1 cellular context compared by ENCODE assay signal in the genomic region with DNA sequence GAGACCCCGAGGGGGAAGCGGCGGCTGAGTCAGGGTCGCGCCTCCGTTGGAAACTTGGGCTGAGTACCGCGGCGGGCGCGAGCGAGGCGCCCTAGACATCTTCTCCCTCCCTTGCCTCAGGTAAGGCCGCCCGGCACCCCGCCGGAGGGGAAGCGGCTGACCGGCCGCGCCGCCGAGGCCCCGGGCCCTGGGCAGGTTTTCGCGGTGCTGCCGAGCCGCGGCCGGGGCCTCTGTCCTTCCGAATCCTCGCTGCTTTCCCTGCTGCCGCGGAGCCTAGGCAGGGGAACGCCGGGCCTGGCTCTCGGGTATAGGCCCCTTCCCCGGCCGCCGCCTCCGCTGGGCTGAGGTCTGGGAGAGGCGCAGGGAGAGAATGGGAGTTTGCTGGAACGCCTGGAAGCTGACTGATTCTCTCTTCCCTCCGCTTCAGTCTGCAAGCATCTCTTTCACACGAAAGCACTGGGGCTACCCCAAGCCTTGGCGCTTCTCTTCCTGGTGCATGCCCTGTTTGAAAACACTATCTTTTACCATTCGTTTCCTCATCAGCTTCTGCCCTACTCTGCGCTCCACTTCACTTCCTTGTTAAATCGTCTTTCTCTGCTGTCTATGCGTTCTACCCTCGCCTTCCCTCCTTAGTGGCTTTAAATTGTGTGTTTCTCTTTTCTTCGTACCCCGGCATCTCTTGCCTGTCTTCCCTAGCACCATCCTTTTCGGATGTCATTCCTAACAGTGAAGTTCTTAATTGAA.
TF ChIP-seq lines count a peak whose summit lies in the region.

No MANE protein-coding gene starts in this region.

TF ChIP-seq in K562, 482 proteins besides CTCF, POLR2A, EP300 and RAD21 (continued from another document and continues in another):
- TF ChIP-seq, protein P1, sequence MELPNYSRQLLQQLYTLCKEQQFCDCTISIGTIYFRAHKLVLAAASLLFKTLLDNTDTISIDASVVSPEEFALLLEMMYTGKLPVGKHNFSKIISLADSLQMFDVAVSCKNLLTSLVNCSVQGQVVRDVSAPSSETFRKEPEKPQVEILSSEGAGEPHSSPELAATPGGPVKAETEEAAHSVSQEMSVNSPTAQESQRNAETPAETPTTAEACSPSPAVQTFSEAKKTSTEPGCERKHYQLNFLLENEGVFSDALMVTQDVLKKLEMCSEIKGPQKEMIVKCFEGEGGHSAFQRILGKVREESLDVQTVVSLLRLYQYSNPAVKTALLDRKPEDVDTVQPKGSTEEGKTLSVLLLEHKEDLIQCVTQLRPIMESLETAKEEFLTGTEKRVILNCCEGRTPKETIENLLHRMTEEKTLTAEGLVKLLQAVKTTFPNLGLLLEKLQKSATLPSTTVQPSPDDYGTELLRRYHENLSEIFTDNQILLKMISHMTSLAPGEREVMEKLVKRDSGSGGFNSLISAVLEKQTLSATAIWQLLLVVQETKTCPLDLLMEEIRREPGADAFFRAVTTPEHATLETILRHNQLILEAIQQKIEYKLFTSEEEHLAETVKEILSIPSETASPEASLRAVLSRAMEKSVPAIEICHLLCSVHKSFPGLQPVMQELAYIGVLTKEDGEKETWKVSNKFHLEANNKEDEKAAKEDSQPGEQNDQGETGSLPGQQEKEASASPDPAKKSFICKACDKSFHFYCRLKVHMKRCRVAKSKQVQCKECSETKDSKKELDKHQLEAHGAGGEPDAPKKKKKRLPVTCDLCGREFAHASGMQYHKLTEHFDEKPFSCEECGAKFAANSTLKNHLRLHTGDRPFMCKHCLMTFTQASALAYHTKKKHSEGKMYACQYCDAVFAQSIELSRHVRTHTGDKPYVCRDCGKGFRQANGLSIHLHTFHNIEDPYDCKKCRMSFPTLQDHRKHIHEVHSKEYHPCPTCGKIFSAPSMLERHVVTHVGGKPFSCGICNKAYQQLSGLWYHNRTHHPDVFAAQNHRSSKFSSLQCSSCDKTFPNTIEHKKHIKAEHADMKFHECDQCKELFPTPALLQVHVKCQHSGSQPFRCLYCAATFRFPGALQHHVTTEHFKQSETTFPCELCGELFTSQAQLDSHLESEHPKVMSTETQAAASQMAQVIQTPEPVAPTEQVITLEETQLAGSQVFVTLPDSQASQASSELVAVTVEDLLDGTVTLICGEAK (IDR thresholded peaks at IDR 0.05), result no peak
- TF ChIP-seq, protein P1 (CRISPR knock-in tag; IDR thresholded peaks at IDR 0.05), result no peak
- no peak for TF ChIP-seq ZNF586 (CRISPR knock-in tag; conservative IDR thresholded peaks at IDR 0.05)
- TF ChIP-seq, protein P2, sequence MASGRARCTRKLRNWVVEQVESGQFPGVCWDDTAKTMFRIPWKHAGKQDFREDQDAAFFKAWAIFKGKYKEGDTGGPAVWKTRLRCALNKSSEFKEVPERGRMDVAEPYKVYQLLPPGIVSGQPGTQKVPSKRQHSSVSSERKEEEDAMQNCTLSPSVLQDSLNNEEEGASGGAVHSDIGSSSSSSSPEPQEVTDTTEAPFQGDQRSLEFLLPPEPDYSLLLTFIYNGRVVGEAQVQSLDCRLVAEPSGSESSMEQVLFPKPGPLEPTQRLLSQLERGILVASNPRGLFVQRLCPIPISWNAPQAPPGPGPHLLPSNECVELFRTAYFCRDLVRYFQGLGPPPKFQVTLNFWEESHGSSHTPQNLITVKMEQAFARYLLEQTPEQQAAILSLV (tag; IDR thresholded peaks at IDR 0.05), result no peak
- TF ChIP-seq BRF1 (IDR thresholded peaks at IDR 0.05; ENCODE audit: borderline replicate concordance, extremely low read depth, insufficient read length), result no peak
- TF ChIP-seq KLF10 (CRISPR knock-in tag; IDR thresholded peaks at IDR 0.05), result no peak
- TF ChIP-seq, protein P3, sequence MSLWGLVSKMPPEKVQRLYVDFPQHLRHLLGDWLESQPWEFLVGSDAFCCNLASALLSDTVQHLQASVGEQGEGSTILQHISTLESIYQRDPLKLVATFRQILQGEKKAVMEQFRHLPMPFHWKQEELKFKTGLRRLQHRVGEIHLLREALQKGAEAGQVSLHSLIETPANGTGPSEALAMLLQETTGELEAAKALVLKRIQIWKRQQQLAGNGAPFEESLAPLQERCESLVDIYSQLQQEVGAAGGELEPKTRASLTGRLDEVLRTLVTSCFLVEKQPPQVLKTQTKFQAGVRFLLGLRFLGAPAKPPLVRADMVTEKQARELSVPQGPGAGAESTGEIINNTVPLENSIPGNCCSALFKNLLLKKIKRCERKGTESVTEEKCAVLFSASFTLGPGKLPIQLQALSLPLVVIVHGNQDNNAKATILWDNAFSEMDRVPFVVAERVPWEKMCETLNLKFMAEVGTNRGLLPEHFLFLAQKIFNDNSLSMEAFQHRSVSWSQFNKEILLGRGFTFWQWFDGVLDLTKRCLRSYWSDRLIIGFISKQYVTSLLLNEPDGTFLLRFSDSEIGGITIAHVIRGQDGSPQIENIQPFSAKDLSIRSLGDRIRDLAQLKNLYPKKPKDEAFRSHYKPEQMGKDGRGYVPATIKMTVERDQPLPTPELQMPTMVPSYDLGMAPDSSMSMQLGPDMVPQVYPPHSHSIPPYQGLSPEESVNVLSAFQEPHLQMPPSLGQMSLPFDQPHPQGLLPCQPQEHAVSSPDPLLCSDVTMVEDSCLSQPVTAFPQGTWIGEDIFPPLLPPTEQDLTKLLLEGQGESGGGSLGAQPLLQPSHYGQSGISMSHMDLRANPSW (CRISPR knock-in tag; IDR thresholded peaks at IDR 0.05), result 0 out of 2 replicates have a peak, but pooled peaks have one; percentile 33
- TF ChIP-seq RBFOX2 (IDR thresholded peaks at IDR 0.05; ENCODE audit: low read depth, low read length), result peak; percentile 61
- TF ChIP-seq, protein P4, sequence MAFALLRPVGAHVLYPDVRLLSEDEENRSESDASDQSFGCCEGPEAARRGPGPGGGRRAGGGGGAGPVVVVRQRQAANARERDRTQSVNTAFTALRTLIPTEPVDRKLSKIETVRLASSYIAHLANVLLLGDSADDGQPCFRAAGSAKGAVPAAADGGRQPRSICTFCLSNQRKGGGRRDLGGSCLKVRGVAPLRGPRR (CRISPR knock-in tag; IDR thresholded peaks at IDR 0.05), result no peak
- TF ChIP-seq CBX2 (IDR thresholded peaks at IDR 0.05; ENCODE audit: insufficient read depth, low read length, poor library complexity, severe bottlenecking), result no peak
- TF ChIP-seq, protein P5, sequence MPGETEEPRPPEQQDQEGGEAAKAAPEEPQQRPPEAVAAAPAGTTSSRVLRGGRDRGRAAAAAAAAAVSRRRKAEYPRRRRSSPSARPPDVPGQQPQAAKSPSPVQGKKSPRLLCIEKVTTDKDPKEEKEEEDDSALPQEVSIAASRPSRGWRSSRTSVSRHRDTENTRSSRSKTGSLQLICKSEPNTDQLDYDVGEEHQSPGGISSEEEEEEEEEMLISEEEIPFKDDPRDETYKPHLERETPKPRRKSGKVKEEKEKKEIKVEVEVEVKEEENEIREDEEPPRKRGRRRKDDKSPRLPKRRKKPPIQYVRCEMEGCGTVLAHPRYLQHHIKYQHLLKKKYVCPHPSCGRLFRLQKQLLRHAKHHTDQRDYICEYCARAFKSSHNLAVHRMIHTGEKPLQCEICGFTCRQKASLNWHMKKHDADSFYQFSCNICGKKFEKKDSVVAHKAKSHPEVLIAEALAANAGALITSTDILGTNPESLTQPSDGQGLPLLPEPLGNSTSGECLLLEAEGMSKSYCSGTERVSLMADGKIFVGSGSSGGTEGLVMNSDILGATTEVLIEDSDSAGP (CRISPR knock-in tag; IDR thresholded peaks at IDR 0.05), result no peak
- TF ChIP-seq, protein P6, sequence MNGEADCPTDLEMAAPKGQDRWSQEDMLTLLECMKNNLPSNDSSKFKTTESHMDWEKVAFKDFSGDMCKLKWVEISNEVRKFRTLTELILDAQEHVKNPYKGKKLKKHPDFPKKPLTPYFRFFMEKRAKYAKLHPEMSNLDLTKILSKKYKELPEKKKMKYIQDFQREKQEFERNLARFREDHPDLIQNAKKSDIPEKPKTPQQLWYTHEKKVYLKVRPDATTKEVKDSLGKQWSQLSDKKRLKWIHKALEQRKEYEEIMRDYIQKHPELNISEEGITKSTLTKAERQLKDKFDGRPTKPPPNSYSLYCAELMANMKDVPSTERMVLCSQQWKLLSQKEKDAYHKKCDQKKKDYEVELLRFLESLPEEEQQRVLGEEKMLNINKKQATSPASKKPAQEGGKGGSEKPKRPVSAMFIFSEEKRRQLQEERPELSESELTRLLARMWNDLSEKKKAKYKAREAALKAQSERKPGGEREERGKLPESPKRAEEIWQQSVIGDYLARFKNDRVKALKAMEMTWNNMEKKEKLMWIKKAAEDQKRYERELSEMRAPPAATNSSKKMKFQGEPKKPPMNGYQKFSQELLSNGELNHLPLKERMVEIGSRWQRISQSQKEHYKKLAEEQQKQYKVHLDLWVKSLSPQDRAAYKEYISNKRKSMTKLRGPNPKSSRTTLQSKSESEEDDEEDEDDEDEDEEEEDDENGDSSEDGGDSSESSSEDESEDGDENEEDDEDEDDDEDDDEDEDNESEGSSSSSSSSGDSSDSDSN (IDR thresholded peaks at IDR 0.05; ENCODE audit: borderline replicate concordance in 1 of 2, low read depth in 2 of 2, low read length in 2 of 2), result peak; percentile 55 to 63; a peak in 2 of 4 replicates
- peak; percentile 52; the same call in 1 of the 2 replicates for TF ChIP-seq EHMT2 (IDR thresholded peaks at IDR 0.05)
- TF ChIP-seq, protein P7, sequence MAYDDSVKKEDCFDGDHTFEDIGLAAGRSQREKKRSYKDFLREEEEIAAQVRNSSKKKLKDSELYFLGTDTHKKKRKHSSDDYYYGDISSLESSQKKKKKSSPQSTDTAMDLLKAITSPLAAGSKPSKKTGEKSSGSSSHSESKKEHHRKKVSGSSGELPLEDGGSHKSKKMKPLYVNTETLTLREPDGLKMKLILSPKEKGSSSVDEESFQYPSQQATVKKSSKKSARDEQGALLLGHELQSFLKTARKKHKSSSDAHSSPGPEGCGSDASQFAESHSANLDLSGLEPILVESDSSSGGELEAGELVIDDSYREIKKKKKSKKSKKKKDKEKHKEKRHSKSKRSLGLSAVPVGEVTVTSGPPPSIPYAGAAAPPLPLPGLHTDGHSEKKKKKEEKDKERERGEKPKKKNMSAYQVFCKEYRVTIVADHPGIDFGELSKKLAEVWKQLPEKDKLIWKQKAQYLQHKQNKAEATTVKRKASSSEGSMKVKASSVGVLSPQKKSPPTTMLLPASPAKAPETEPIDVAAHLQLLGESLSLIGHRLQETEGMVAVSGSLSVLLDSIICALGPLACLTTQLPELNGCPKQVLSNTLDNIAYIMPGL (CRISPR knock-in tag; IDR thresholded peaks at IDR 0.05), result no peak
- TF ChIP-seq, protein P8, sequence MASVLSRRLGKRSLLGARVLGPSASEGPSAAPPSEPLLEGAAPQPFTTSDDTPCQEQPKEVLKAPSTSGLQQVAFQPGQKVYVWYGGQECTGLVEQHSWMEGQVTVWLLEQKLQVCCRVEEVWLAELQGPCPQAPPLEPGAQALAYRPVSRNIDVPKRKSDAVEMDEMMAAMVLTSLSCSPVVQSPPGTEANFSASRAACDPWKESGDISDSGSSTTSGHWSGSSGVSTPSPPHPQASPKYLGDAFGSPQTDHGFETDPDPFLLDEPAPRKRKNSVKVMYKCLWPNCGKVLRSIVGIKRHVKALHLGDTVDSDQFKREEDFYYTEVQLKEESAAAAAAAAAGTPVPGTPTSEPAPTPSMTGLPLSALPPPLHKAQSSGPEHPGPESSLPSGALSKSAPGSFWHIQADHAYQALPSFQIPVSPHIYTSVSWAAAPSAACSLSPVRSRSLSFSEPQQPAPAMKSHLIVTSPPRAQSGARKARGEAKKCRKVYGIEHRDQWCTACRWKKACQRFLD (CRISPR knock-in tag; IDR thresholded peaks at IDR 0.05), result no peak
- TF ChIP-seq EP400 (IDR thresholded peaks at IDR 0.05), result 0 out of 2 replicates have a peak, but pooled peaks have one; percentile 32
- TF ChIP-seq FOXA3 (CRISPR knock-in tag; conservative IDR thresholded peaks at IDR 0.05 in 1 of 2, IDR thresholded peaks at IDR 0.05 in 1 of 2), result peak in 1 of 2 experiments; percentile 59; a peak in 1 of 4 replicates
- TF ChIP-seq, protein P9, sequence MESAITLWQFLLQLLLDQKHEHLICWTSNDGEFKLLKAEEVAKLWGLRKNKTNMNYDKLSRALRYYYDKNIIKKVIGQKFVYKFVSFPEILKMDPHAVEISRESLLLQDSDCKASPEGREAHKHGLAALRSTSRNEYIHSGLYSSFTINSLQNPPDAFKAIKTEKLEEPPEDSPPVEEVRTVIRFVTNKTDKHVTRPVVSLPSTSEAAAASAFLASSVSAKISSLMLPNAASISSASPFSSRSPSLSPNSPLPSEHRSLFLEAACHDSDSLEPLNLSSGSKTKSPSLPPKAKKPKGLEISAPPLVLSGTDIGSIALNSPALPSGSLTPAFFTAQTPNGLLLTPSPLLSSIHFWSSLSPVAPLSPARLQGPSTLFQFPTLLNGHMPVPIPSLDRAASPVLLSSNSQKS (CRISPR knock-in tag; IDR thresholded peaks at IDR 0.05), result no peak
- TF ChIP-seq RFX5 (IDR thresholded peaks at IDR 0.05; ENCODE audit: low read depth, low read length), result no peak
- 0 out of 2 replicates have a peak, but pooled peaks have one; percentile 26 for TF ChIP-seq ETV5 (CRISPR knock-in tag; IDR thresholded peaks at IDR 0.05; ENCODE audit: low read depth)
- no peak for TF ChIP-seq ZNF217 (CRISPR knock-in tag; IDR thresholded peaks at IDR 0.05)
- no peak for TF ChIP-seq ZNF124 (CRISPR knock-in tag; IDR thresholded peaks at IDR 0.05)
- TF ChIP-seq GTF2F1 (IDR thresholded peaks at IDR 0.05; ENCODE audit: low read depth, low read length), result no peak
- TF ChIP-seq DNMT1 (IDR thresholded peaks at IDR 0.05), result no peak
- TF ChIP-seq MAFG (tag; conservative IDR thresholded peaks at IDR 0.05), result no peak
- peak in 1 of 2 experiments; percentile 3; a peak in 1 of 4 replicates for TF ChIP-seq MAZ (CRISPR knock-in tag; conservative IDR thresholded peaks at IDR 0.05 in 1 of 2, IDR thresholded peaks at IDR 0.05 in 1 of 2)
- TF ChIP-seq ZFX (CRISPR knock-in tag; IDR thresholded peaks at IDR 0.05), result peak; percentile 94
